Comparison of ENCODE assay signal across 8 cellular contexts in the genomic region with DNA sequence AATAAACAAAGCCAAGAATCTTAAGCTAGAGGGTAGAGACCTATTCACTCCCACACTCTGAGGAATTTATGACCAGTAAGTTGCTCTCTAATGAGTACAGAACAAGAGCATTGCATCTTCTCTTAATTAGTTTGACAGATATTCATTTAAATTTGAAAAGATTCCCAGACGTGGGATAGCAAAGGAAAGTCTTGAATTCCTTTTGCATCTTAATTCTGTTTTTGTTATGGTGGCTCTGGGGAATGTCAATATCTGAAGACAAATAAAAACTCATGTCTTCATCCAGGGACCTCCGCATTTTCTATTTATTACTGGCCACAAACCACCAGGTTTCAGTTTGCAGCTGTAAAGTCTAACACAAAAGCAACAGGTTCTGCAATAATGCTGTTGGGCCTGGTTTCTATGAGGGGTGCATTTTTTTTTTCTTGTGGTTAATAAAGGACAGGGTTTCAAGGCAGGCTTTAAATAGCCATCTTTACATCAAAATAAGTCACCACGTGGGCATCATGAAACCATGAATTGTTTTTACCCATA.
A peak's percentile ranks its signal among the peaks of the same experiment; 100 is the strongest.
DNase-seq lines count a peak whose midpoint lies in the region; ATAC-seq and FAIRE-seq lines count a peak whose summit lies in the region.

No MANE protein-coding gene starts in this region.

- no peaks in the 10 kb centered on the region for H4K20me1 ChIP-seq in Karpas-422 (ENCODE audit: insufficient read depth, low read depth, low read length)

- no peaks in the 10 kb centered on the region for H3K9me3 ChIP-seq in Karpas-422 (ENCODE audit: low read length)

- no peak overlapping the region for H3K4me3 ChIP-seq in Karpas-422 (ENCODE audit: low read length)

- no peaks in the 10 kb centered on the region for H3K9me2 ChIP-seq in Karpas-422 (replicated peaks; ENCODE audit: insufficient read depth, low read length)

- H3K79me2 ChIP-seq in Karpas-422 (ENCODE audit: low read length) = no peaks in the 10 kb centered on the region

- H3K27ac ChIP-seq in Karpas-422 (ENCODE audit: low read length) = no peak overlapping the region

- peak; percentile 100 for FAIRE-seq in endometrium (lab: Jason Lieb, UNC)

- no peak overlapping the region for H2AFZ ChIP-seq in Karpas-422 (ENCODE audit: low read length)

- no peaks in the 10 kb centered on the region for H3K27me3 ChIP-seq in Karpas-422 (ENCODE audit: low read length)

- DNase-seq in ELF-1 (ENCODE audit: low read depth, low spot score) (peak; percentile 23), amygdala (lab: John Stamatoyannopoulos, UW) (no peak), nucleus accumbens (lab: John Stamatoyannopoulos, UW) (no peak), iPS-NIHi7 (ENCODE audit: extremely low spot score) (no peak), Karpas-422 (no peak)

- H3K36me3 ChIP-seq in Karpas-422 (ENCODE audit: insufficient read depth, low read length) = no peaks in the 10 kb centered on the region

- H3K4me2 ChIP-seq in Karpas-422 (ENCODE audit: low read depth, low read length, poor library complexity, severe bottlenecking) = no peak overlapping the region

- H3K9ac ChIP-seq in Karpas-422 (ENCODE audit: low read length) = no peak overlapping the region

- no peaks in the 10 kb centered on the region for H3K4me1 ChIP-seq in Karpas-422 (ENCODE audit: low read length)

- ATAC-seq in GM21360 (IDR thresholded peaks at IDR 0.05; ENCODE audit: unreplicated experiment) (peak; percentile 90), HG03196 (IDR thresholded peaks at IDR 0.05; ENCODE audit: unreplicated experiment) (peak; percentile 94)
